Comparison of ENCODE assay signal across 8 cellular contexts in genomic region chr16:3059723-3060242, GRCh38. TPM values are rescaled to one million over a fixed set of nuclear protein-coding genes. Genes with fewer than 3 reads are reported as not detected.
DNase-seq lines count a peak whose midpoint lies in the region; ATAC-seq, FAIRE-seq and TF ChIP-seq lines count a peak whose summit lies in the region.

No MANE protein-coding gene starts in this region.

- no peaks in the 10 kb centered on the region for H3K9me3 ChIP-seq in A673 (ENCODE audit: low read depth, low read length, poor library complexity, severe bottlenecking)
- no peaks in the 10 kb centered on the region for H3K9me3 ChIP-seq in muscle layer of duodenum (ENCODE audit: control insufficient read depth in 1 of 2, low read length in 2 of 2)

- H3K27ac ChIP-seq in A673 (ENCODE audit: low read depth, low read length, poor library complexity, severe bottlenecking): peak overlapping the region; percentile 88
- peak overlapping the region; percentile 80 for H3K27ac ChIP-seq in muscle layer of duodenum (ENCODE audit: low read length)

- peaks cover 5% of the 10 kb centered on the region for H3K4me1 ChIP-seq in A673 (ENCODE audit: insufficient read depth, low read length, poor library complexity, severe bottlenecking)
- H3K4me1 ChIP-seq in muscle layer of duodenum (ENCODE audit: control insufficient read depth in 1 of 2, insufficient read depth in 2 of 2, low read length in 2 of 2): peaks cover 0 to 23% of the 10 kb centered on the region in 2 donors

- no TSS peak for BruUV-seq in A673 (replicated peaks; lab: Mats Ljungman, UMichigan)

- TF ChIP-seq CTCF in A673 (conservative IDR thresholded peaks at IDR 0.05; ENCODE audit: low read depth, low read length) (no peak), bronchial epithelial cell (IDR thresholded peaks at IDR 0.05; ENCODE audit: insufficient read depth, low read length, severe bottlenecking) (no peak)

- POLR2A ChIA-PET in A673 (lab: Charles Lee; ENCODE audit: low non-redundant PET): no interaction called here

- no peak for DNase-seq in A673 (ENCODE audit: low spot score)
- no peak for DNase-seq in bronchial epithelial cell (ENCODE audit: low read depth)
- DNase-seq in OCI-M1 (lab: John Stamatoyannopoulos, UW): no peak
- DNase-seq in glomerular visceral epithelial cell (ENCODE audit: extremely low spot score): no peak

- H3K27me3 ChIP-seq in A673 (replicated peaks; ENCODE audit: insufficient read depth, low read depth, low read length, poor library complexity) (no peaks in the 10 kb centered on the region), bronchial epithelial cell (ENCODE audit: control insufficient read depth, insufficient read depth, low read length) (no peaks in the 10 kb centered on the region), muscle layer of duodenum (ENCODE audit: low read depth, low read length) (no peaks in the 10 kb centered on the region)

- CTCF ChIA-PET in A673 (lab: Charles Lee): interaction anchor here (1.0 kb wide), 1 partner anchor 33 kb away, joined by 3 read pairs; no protein-coding TSS in a partner anchor

- FAIRE-seq in bronchial epithelial cell (lab: Jason Lieb, UNC): no peak

- intact Hi-C loops in A673 (cut with micrococcal nuclease; ENCODE audit: unreplicated experiment): loop anchor here (5.0 to 10.0 kb wide), 2 partner anchors 68 to 95 kb away; no protein-coding TSS in a partner anchor

- no peaks in the 10 kb centered on the region for H3K36me3 ChIP-seq in A673 (ENCODE audit: insufficient read depth, low read length, poor library complexity, severe bottlenecking)
- no peaks in the 10 kb centered on the region for H3K36me3 ChIP-seq in bronchial epithelial cell (ENCODE audit: control insufficient read depth, insufficient read depth, low read length)
- H3K36me3 ChIP-seq in muscle layer of duodenum (ENCODE audit: control insufficient read depth in 1 of 2, insufficient read depth in 2 of 2, low read length in 2 of 2): no peaks in the 10 kb centered on the region

- ATAC-seq in HG03520 (IDR thresholded peaks at IDR 0.05; ENCODE audit: unreplicated experiment): peak; percentile 8
- ATAC-seq in GM21825 (IDR thresholded peaks at IDR 0.05; ENCODE audit: unreplicated experiment): no peak
- ATAC-seq in HG03378 (IDR thresholded peaks at IDR 0.05; ENCODE audit: unreplicated experiment): no peak

- H3K4me3 ChIP-seq in A673 (ENCODE audit: low read depth, low read length, poor library complexity, severe bottlenecking) (peak overlapping the region; percentile 93), bronchial epithelial cell (ENCODE audit: low read depth, low read length) (peak overlapping the region; percentile 93), muscle layer of duodenum (ENCODE audit: low read depth in 1 of 2, low read length in 2 of 2) (peak overlapping the region; percentile 50 to 79)

RNA-seq across cellular contexts. Expression of gene IL32, which starts 5.7 kb away (rescaled TPM):
- total RNA-seq in A673 (2021): 4.5 and 7.7 TPM in 2 replicates
- total RNA-seq in bronchial epithelial cell: 0.53 and 2.8 TPM in 2 replicates

RNA-seq across cellular contexts. Expression of gene MMP25, which starts 13.4 kb away (rescaled TPM):
- total RNA-seq in A673 (2021) (0.80 and 1.3 TPM in 2 replicates), bronchial epithelial cell (under 0.01 and 0.13 TPM in 2 replicates)

RNA-seq across cellular contexts. Expression of gene BICDL2, which starts 23.0 kb away (rescaled TPM):
- total RNA-seq in A673 (2021) (not detected in 2 replicates), bronchial epithelial cell (24.5 and 56.1 TPM in 2 replicates)

RNA-seq across cellular contexts. Expression of gene THOC6, which starts 35.9 kb away (rescaled TPM):
- total RNA-seq in A673 (2021): 52.5 and 59.3 TPM in 2 replicates
- total RNA-seq in bronchial epithelial cell: 23.7 and 28.4 TPM in 2 replicates

RNA-seq across cellular contexts. Expression of gene HCFC1R1, which starts 36.0 kb away (rescaled TPM):
- total RNA-seq in A673 (2021): 46.6 and 51.4 TPM in 2 replicates
- 1.1 and 5.6 TPM in 2 replicates for total RNA-seq in bronchial epithelial cell

Comparison
In these comparisons a context has a peak if more than half of its experiments do, and no peak if none do; other contexts are left out.
1. RNA of gene BICDL2, which starts 23.0 kb away (total RNA-seq): 24.5 to 56.1 TPM in bronchial epithelial cell; not detected in A673; every median in the first group is over 10 times any median in the second.
2. Peak in every context shown above with its lines, with median percentiles within 50 percentile points of each other: H3K4me3 ChIP-seq.